In the genomic region with DNA sequence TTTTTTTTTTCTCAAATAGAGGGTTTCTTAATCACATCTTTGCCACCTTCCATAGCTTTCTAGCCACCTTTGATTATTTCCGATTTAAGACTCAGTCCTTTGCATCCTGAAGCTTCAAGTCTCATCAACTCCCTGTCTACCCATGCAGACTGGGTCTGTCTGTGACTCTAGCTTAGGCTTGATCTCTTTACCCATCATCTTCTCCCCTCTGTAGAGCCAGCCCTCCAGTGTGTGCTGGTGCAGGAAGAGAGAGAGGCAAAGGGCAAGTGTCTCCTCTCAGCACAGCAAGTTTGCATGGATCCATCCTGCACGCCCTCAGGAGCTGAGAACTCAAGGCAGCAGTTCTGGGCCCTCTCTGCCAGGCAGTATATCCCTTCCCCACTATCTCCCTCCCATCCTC, we compare ENCODE assay signal across 23 cellular contexts.
"Had no signal": no experiment of that assay in that cellular context is flagged by ENCODE, and none has a peak within 500 bp of the region (broad histone marks: within the 10 kb centered on the region; RNA-seq: fewer than 3 reads in every experiment).

No MANE protein-coding gene starts in this region.

- H3K4me1 ChIP-seq: parathyroid adenoma had no signal

- H3K36me3 Mint-ChIP-seq: activated naive CD8-positive, alpha-beta T cell treated with anti-CD3 and anti-CD28 coated beads, Interleukin-2, amount 10 ng/mL, durations not matched to agents 7 days and 5 days; mesothelial cell of epicardium; natural killer cell; type B pancreatic cell had no signal

- H3K4me3 Mint-ChIP-seq: activated naive CD8-positive, alpha-beta T cell treated with anti-CD3 and anti-CD28 coated beads, Interleukin-2, amount 10 ng/mL, durations not matched to agents 7 days and 5 days; endodermal cell; mesothelial cell of epicardium; natural killer cell; type B pancreatic cell had no signal

- H3K27ac ChIP-seq: coronary artery, gastrocnemius medialis, left ventricle myocardium inferior, neutrophil, parathyroid adenoma had no signal

- H3K27ac Mint-ChIP-seq: activated naive CD8-positive, alpha-beta T cell treated with anti-CD3 and anti-CD28 coated beads, Interleukin-2, amount 10 ng/mL, durations not matched to agents 7 days and 5 days; activated T-helper 2 cell treated with anti-CD3 and anti-CD28 coated beads, Interferon-gamma antibody, Interleukin-2, Interleukin-4, amounts not matched to agents 10 μg/mL and 5 μg/mL and 100 μg/mL, durations not matched to agents 14 hours and 24 hours and 36 hours; endodermal cell; mesothelial cell of epicardium; natural killer cell; type B pancreatic cell had no signal

- H3K27me3 ChIP-seq: gastrocnemius medialis had no signal

- H3K9me3 Mint-ChIP-seq: activated naive CD8-positive, alpha-beta T cell treated with anti-CD3 and anti-CD28 coated beads, Interleukin-2, amount 10 ng/mL, durations not matched to agents 7 days and 5 days; activated T-helper 2 cell treated with anti-CD3 and anti-CD28 coated beads, Interferon-gamma antibody, Interleukin-2, Interleukin-4, amounts not matched to agents 10 μg/mL and 5 μg/mL and 100 μg/mL, durations not matched to agents 14 hours and 24 hours and 36 hours; endodermal cell; mesothelial cell of epicardium; natural killer cell; type B pancreatic cell had no signal

- H3K4me2 ChIP-seq: smooth muscle cell had no signal

- DNase-seq: activated naive CD4-positive, alpha-beta T cell; activated naive CD8-positive, alpha-beta T cell treated with anti-CD3 and anti-CD28 coated beads, Interleukin-2, amount 10 ng/mL, durations not matched to agents 7 days and 5 days; activated T-cell treated with anti-CD3 and anti-CD28 coated beads, Interleukin-2, amount 50 U/mL, for 1 hour; cerebellar nuclear complex; endodermal cell; esophagus squamous epithelium; gastrocnemius medialis; hippocampal formation; left ventricle myocardium inferior; natural killer cell; stimulated activated CD4-positive, alpha-beta T cell treated with anti-CD3 and anti-CD28 coated beads, Interleukin-15, amount 100 ng/mL, for 24 hours; stimulated activated CD4-positive, alpha-beta T cell treated with anti-CD3 and anti-CD28 coated beads, Interleukin-2, amount 100 ng/mL, for 48 hours; stimulated activated CD8-positive, alpha-beta memory T cell treated with anti-CD3 and anti-CD28 coated beads, Interleukin-4, amount 100 ng/mL, for 48 hours; stimulated activated naive CD4-positive, alpha-beta T cell treated with Interleukin-2 at 50 U/mL for 16 hours; T-helper 9 cell had no signal

- ATAC-seq: gastrocnemius medialis, natural killer cell had no signal

- H3K9me3 ChIP-seq: esophagus squamous epithelium, gastrocnemius medialis, left ventricle myocardium inferior, neutrophil, thoracic aorta had no signal

- H3K79me2 ChIP-seq: parathyroid adenoma had no signal

- H3K4me3 ChIP-seq: coronary artery, esophagus squamous epithelium, gastrocnemius medialis, left ventricle myocardium inferior, smooth muscle cell had no signal

- H3K36me3 ChIP-seq: esophagus squamous epithelium, gastrocnemius medialis, left ventricle myocardium inferior, neutrophil, thoracic aorta had no signal

- H3K9ac ChIP-seq: parathyroid adenoma had no signal

- H2AFZ ChIP-seq: parathyroid adenoma had no signal
